8 cellular contexts compared by ENCODE assay signal in genomic region chr11:5809122-5809519, GRCh38. TPM values are rescaled to one million over a fixed set of nuclear protein-coding genes. Genes with fewer than 3 reads are reported as not detected.
DNase-seq lines count a peak whose midpoint lies in the region; ATAC-seq and TF ChIP-seq lines count a peak whose summit lies in the region.

No MANE protein-coding gene starts in this region.

- WGBS in transverse colon (ENCODE audit: low coverage in 1 of 2), 2 donors: 28 to 56% methylated on average over 1 to 5 of the region's 5 CpGs

- TF ChIP-seq EP300 in transverse colon (IDR thresholded peaks at IDR 0.05; ENCODE audit: low read depth): no peak

- in situ Hi-C loops in transverse colon (cut with MboI; ENCODE audit: low pct_ligation_motif_present in 1 of 4, low pct_unique_long_range_greater_than_20kb in 1 of 4, low sequenced_read_pairs in 3 of 4): loop anchor here in 3 of 4 donors (10.0 to 25.0 kb wide), 3 partner anchors 197 to 347 kb away; no protein-coding TSS in a partner anchor

- no peaks in the 10 kb centered on the region for H3K9me3 ChIP-seq in transverse colon

- H3K27ac ChIP-seq in transverse colon: no peak overlapping the region

- no peak for TF ChIP-seq CTCF in kidney epithelial cell (IDR thresholded peaks at IDR 0.05; ENCODE audit: insufficient read depth, low read length, poor library complexity, severe bottlenecking)
- no peak for TF ChIP-seq CTCF in transverse colon (IDR thresholded peaks at IDR 0.05)

- TF ChIP-seq POLR2A in transverse colon (IDR thresholded peaks at IDR 0.05): no peak

- peak; percentile 20 to 22 for DNase-seq in activated T-cell treated with anti-CD3 and anti-CD28 coated beads, Interleukin-2, amount 50 U/mL, for 48 hours
- DNase-seq in kidney epithelial cell (ENCODE audit: low read depth): no peak
- DNase-seq in transverse colon: no peak
- DNase-seq in stimulated activated CD4-positive, alpha-beta T cell treated with anti-CD3 and anti-CD28 coated beads, Interleukin-12 subunit alpha, Interleukin-12 subunit beta, amount 100 ng/mL, for 4 hours: no peak
- no peak for DNase-seq in OCI-M1 (lab: John Stamatoyannopoulos, UW)
- DNase-seq in HPDE6-E6E7 (ENCODE audit: extremely low spot score): no peak

- peaks cover 7% of the 10 kb centered on the region for H3K27me3 ChIP-seq in kidney epithelial cell (ENCODE audit: control insufficient read depth, insufficient read depth, low read length)
- no peaks in the 10 kb centered on the region for H3K27me3 ChIP-seq in transverse colon

- peak overlapping the region; percentile 49 for H3K4me3 ChIP-seq in kidney epithelial cell (ENCODE audit: low read depth, low read length)
- peak overlapping the region; percentile 15 to 49 (median 30) for H3K4me3 ChIP-seq in transverse colon

- intact Hi-C loops in transverse colon (cut with DNase I; ENCODE audit: low total_unique reads): loop anchor here (5.0 kb wide), 1 partner anchor 322 kb away; the partner anchor contains the start of gene OR52D1

- ATAC-seq in GM19023 (IDR thresholded peaks at IDR 0.05; ENCODE audit: unreplicated experiment) (peak; percentile 12), HG02885 (IDR thresholded peaks at IDR 0.05; ENCODE audit: poor library complexity, unreplicated experiment) (peak; percentile 34)

- H3K4me1 ChIP-seq in transverse colon: peaks cover 0 to 11% (median 0%) of the 10 kb centered on the region in 4 donors

- H3K36me3 ChIP-seq in kidney epithelial cell (ENCODE audit: control insufficient read depth, insufficient read depth, low read length) (no peaks in the 10 kb centered on the region), transverse colon (no peaks in the 10 kb centered on the region)

RNA-seq across cellular contexts. Expression of gene OR52N2, which starts 0.4 kb away (rescaled TPM):
- total RNA-seq in kidney epithelial cell (not detected in 2 replicates), transverse colon (not detected)

RNA-seq across cellular contexts. Expression of gene OR52N1, which starts 18.1 kb away (rescaled TPM):
- total RNA-seq in kidney epithelial cell (not detected in 2 replicates), transverse colon (not detected)

RNA-seq across cellular contexts. Expression of gene OR52N5, which starts 26.0 kb away (rescaled TPM):
- not detected in 2 replicates for total RNA-seq in kidney epithelial cell
- 1 to 10 TPM in 1 of 4 donors, not detected in 3; 1.1 TPM for total RNA-seq in transverse colon

RNA-seq across cellular contexts. Expression of gene OR52E6, which starts 32.6 kb away (rescaled TPM):
- total RNA-seq in kidney epithelial cell (not detected in 2 replicates), transverse colon (not detected)

RNA-seq across cellular contexts. Expression of gene OR52E8, which starts 48.4 kb away (rescaled TPM):
- total RNA-seq in kidney epithelial cell (not detected in 2 replicates), transverse colon (not detected)

Comparison
In these comparisons a context has a peak if more than half of its experiments do, and no peak if none do; other contexts are left out.
1. DNase-seq: peak in activated T-cell treated with anti-CD3 and anti-CD28 coated beads, Interleukin-2, amount 50 U/mL, for 48 hours (2 of 2); none in kidney epithelial cell (single experiment), transverse colon (single experiment), stimulated activated CD4-positive, alpha-beta T cell treated with anti-CD3 and anti-CD28 coated beads, Interleukin-12 subunit alpha, Interleukin-12 subunit beta, amount 100 ng/mL, for 4 hours (single experiment), OCI-M1 (single experiment) and HPDE6-E6E7 (single experiment).